20 cellular contexts compared by ENCODE assay signal in the genomic region with DNA sequence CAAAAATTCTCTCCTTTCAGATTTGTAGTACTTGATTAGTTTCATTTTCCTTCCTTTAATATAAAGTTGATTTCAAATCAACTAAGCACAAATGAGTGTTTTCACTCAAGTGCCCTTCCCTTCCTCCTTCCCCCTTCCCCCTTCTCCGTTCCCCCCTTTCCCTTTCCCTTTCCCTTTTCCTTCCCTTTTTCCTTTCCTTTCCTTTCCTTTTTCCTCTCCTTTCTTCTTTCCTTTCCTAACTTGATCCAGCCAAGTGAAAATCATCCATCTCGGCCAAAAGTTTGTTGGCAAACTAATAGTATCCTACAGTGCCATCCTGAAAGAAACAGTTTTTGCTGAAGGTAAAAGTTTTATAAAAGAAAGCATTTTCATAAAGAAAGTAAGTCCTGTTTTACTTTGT.
DNase-seq lines count a peak whose midpoint lies in the region; ATAC-seq and TF ChIP-seq lines count a peak whose summit lies in the region.
"Had no signal": no experiment of that assay in that cellular context is flagged by ENCODE, and none has a peak within 500 bp of the region (broad histone marks: within the 10 kb centered on the region; RNA-seq: fewer than 3 reads in every experiment).

No MANE protein-coding gene starts in this region.

- no peak for TF ChIP-seq POLR2A in gastrocnemius medialis (IDR thresholded peaks at IDR 0.05)

- no peak for ATAC-seq in gastrocnemius medialis
- ATAC-seq in HG02623 (IDR thresholded peaks at IDR 0.05; ENCODE audit: unreplicated experiment): no peak
- ATAC-seq: A549 had no signal

- intact Hi-C loops in dorsolateral prefrontal cortex (cut with DNase I) (loop anchor here (2.0 to 5.0 kb wide), 2 partner anchors 13 to 35 kb away; no protein-coding TSS in a partner anchor), gastrocnemius medialis (cut with DNase I; ENCODE audit: low total_unique reads) (no loop called here)

- TF ChIP-seq CTCF in HEK293 (tag by site-specific recombination; IDR thresholded peaks at IDR 0.05) (no peak), dorsolateral prefrontal cortex (IDR thresholded peaks at IDR 0.05 in 54 of 56, conservative IDR thresholded peaks at IDR 0.05 in 2 of 56; ENCODE audit: low read depth in 1 of 56, partially characterized antibody in 56 of 56) (no peak), gastrocnemius medialis (IDR thresholded peaks at IDR 0.05 in 4 of 5, conservative IDR thresholded peaks at IDR 0.05 in 1 of 5) (no peak)

- CTCF ChIA-PET in HEK293 (lab: Yijun Ruan, JAX): no interaction called here

- H3K4me3 ChIP-seq in HEK293 (ENCODE audit: low read depth, low read length) (no peak overlapping the region), dorsolateral prefrontal cortex (no peak overlapping the region), gastrocnemius medialis (no peak overlapping the region)
- H3K4me3 ChIP-seq: A549; BLaER1 treated with 17β-estradiol and CSF1 and Interleukin-3, amounts not matched to agents 10 nM and 100 nM; HAP-1 had no signal

- POLR2A ChIA-PET in HEK293 (lab: Yijun Ruan, JAX): no interaction called here

- H3K4me1 ChIP-seq in HEK293 (ENCODE audit: control insufficient read depth, insufficient read depth, low read length) (no peaks in the 10 kb centered on the region), gastrocnemius medialis (no peaks in the 10 kb centered on the region)
- H3K4me1 ChIP-seq: A549, BE2C, HAP-1 had no signal

- in situ Hi-C loops in gastrocnemius medialis (cut with MboI; ENCODE audit: low sequenced_read_pairs in 4 of 4): no loop called here

- H3K27me3 ChIP-seq in dorsolateral prefrontal cortex: no peaks in the 10 kb centered on the region
- H3K27me3 ChIP-seq in gastrocnemius medialis: no peaks in the 10 kb centered on the region
- H3K27me3 ChIP-seq: BE2C; BLaER1 treated with 17β-estradiol and CSF1 and Interleukin-3, amounts not matched to agents 10 nM and 100 nM had no signal

- no peaks in the 10 kb centered on the region for H3K36me3 ChIP-seq in HEK293 (ENCODE audit: control insufficient read depth in 2 of 2, insufficient read depth in 1 of 2, low read length in 2 of 2)
- no peaks in the 10 kb centered on the region for H3K36me3 ChIP-seq in gastrocnemius medialis
- H3K36me3 ChIP-seq: BE2C; BLaER1 treated with 17β-estradiol and CSF1 and Interleukin-3, amounts not matched to agents 10 nM and 100 nM; HAP-1 had no signal

- DNase-seq in caudate nucleus (lab: John Stamatoyannopoulos, UW) (no peak), dorsolateral prefrontal cortex (no peak), gastrocnemius medialis (no peak), NOMO-1 treated with dmso at 0.1 percent for 144 hours (lab: John Stamatoyannopoulos, UW; ENCODE audit: unreplicated experiment) (no peak)
- DNase-seq: 8988T; ACHN; AML-193; BE2C; CD4-positive, alpha-beta T cell; CD8-positive, alpha-beta memory T cell; DMS53; DMS79 treated with DMSO at 0.1 percent for 48 hours; GF-D8; GOT3 had no signal

- H3K9me3 ChIP-seq in HEK293 (ENCODE audit: control insufficient read depth, insufficient read depth, low read depth, low read length): no peaks in the 10 kb centered on the region
- no peaks in the 10 kb centered on the region for H3K9me3 ChIP-seq in gastrocnemius medialis
- H3K9me3 ChIP-seq: A549, HAP-1 had no signal

- no peak overlapping the region for H3K27ac ChIP-seq in HEK293 (ENCODE audit: extremely low read depth, low read depth, low read length)
- H3K27ac ChIP-seq in caudate nucleus (ENCODE audit: low read depth, low read length): peak overlapping the region; percentile 98
- peak overlapping the region in 57 of 59 donors; percentile 81 to 99 (median 96) for H3K27ac ChIP-seq in dorsolateral prefrontal cortex
- peak overlapping the region; percentile 100 for H3K27ac ChIP-seq in temporal lobe (ENCODE audit: low read depth, low read length)
- H3K27ac ChIP-seq in gastrocnemius medialis: no peak overlapping the region
- H3K27ac ChIP-seq: A549; BLaER1 treated with 17β-estradiol and CSF1 and Interleukin-3, amounts not matched to agents 10 nM and 100 nM had no signal

TF ChIP-seq in HEK293, 187 proteins besides CTCF, POLR2A, EP300 and RAD21:
- no peak for TF ChIP-seq GLIS2 (tag by site-specific recombination; IDR thresholded peaks at IDR 0.05)
- peak; percentile 100 for TF ChIP-seq PRDM1 (tag by site-specific recombination; IDR thresholded peaks at IDR 0.05)

Comparison
In these comparisons a context has a peak if more than half of its experiments do, and no peak if none do; other contexts are left out.
1. H3K27ac ChIP-seq: peak in caudate nucleus (single experiment), dorsolateral prefrontal cortex (57 of 59) and temporal lobe (single experiment); none in HEK293 (single experiment) and gastrocnemius medialis (0 of 4).